20 cellular contexts compared by ENCODE assay signal in genomic region chr6:136579800-136580199, GRCh38.
"Had no signal": no experiment of that assay in that cellular context is flagged by ENCODE, and none has a peak within 500 bp of the region (broad histone marks: within the 10 kb centered on the region; RNA-seq: fewer than 3 reads in every experiment).

No MANE protein-coding gene starts in this region.

- H3K4me1 ChIP-seq: upper lobe of right lung had no signal

- H3K27me3 ChIP-seq: adrenal gland, spleen, upper lobe of right lung had no signal

- H3K4me3 ChIP-seq: adrenal gland, coronary artery, spleen, upper lobe of right lung had no signal

- H3K9me3 ChIP-seq: adrenal gland, spleen, upper lobe of right lung had no signal

- DNase-seq: activated CD4-positive, alpha-beta T cell treated with anti-CD3 and anti-CD28 coated beads for 4 hours; activated CD4-positive, alpha-beta T cell treated with anti-CD3 and anti-CD28 coated beads, Interleukin-2, amount 50 U/mL, for 48 hours; activated CD4-positive, CD25-positive, alpha-beta regulatory T cell; activated CD8-positive, alpha-beta memory T cell treated with anti-CD3 and anti-CD28 coated beads, Interleukin-2, amount 50 U/mL, for 48 hours; activated naive CD4-positive, alpha-beta T cell; activated T-cell treated with anti-CD3 and anti-CD28 coated beads, Interleukin-2, amount 50 U/mL, for 4 hours; adrenal gland; head of caudate nucleus; hypothalamus; left ventricle myocardium superior; midbrain; retina; spleen; stimulated activated CD4-positive, alpha-beta T cell treated with anti-CD3 and anti-CD28 coated beads, Interleukin-4, amount 100 ng/mL, for 1 hour; stimulated activated naive CD4-positive, alpha-beta T cell treated with Interleukin-2 at 50 U/mL for 16 hours; T1000; upper lobe of right lung had no signal

- ATAC-seq: activated T-cell treated with anti-CD3 and anti-CD28 coated beads, Interleukin-2, amount 50 U/mL, for 4 hours; left ventricle myocardium superior; natural killer cell treated with Interleukin-12 subunit alpha and Interleukin-12 subunit beta and Interleukin-15 and Interleukin-18, amount 100 ng/mL, for 72 hours; upper lobe of right lung had no signal

- H3K27ac ChIP-seq: adrenal gland, coronary artery, epithelial cell of prostate, spleen, upper lobe of right lung had no signal
